10 cellular contexts compared by ENCODE assay signal in genomic region chr4:8035371-8035780, GRCh38.
A peak's percentile ranks its signal among the peaks of the same experiment; 100 is the strongest.
DNase-seq lines count a peak whose midpoint lies in the region; ATAC-seq lines count a peak whose summit lies in the region.
"Had no signal": no experiment of that assay in that cellular context is flagged by ENCODE, and none has a peak within 500 bp of the region (broad histone marks: within the 10 kb centered on the region; RNA-seq: fewer than 3 reads in every experiment).

No MANE protein-coding gene starts in this region.

- H3K4me3 Mint-ChIP-seq in activated CD4-positive, alpha-beta T cell treated with anti-CD3 and anti-CD28 coated beads, Interleukin-2, amount 10 ng/mL, durations not matched to agents 7 days and 5 days = no peak overlapping the region
- H3K4me3 Mint-ChIP-seq in stimulated activated naive CD8-positive, alpha-beta T cell treated with anti-CD3 and anti-CD28 coated beads, Interleukin-15, Interleukin-2, amounts not matched to agents 100 ng/mL and 50 ng/mL, for 24 hours = no peak overlapping the region

- H3K36me3 Mint-ChIP-seq in activated CD4-positive, alpha-beta T cell treated with anti-CD3 and anti-CD28 coated beads, Interleukin-2, amount 10 ng/mL, durations not matched to agents 7 days and 5 days (ENCODE audit: low read depth) = no peaks in the 10 kb centered on the region
- no peaks in the 10 kb centered on the region for H3K36me3 Mint-ChIP-seq in stimulated activated naive CD8-positive, alpha-beta T cell treated with anti-CD3 and anti-CD28 coated beads, Interleukin-15, Interleukin-2, amounts not matched to agents 100 ng/mL and 50 ng/mL, for 24 hours (ENCODE audit: low read depth)

- CTCF ChIA-PET in activated CD4-positive, alpha-beta T cell treated with anti-CD3 and anti-CD28 coated beads, Interleukin-2, amount 10 ng/mL, durations not matched to agents 7 days and 5 days (lab: Charles Lee) = interaction anchor here (0.6 kb wide), 1 partner anchor 730 kb away, joined by 5 read pairs; no protein-coding TSS in a partner anchor

- peak; percentile 10 for DNase-seq in activated CD4-positive, alpha-beta T cell treated with anti-CD3 and anti-CD28 coated beads, Interleukin-2, amount 10 ng/mL, durations not matched to agents 7 days and 5 days
- no peak for DNase-seq in activated CD4-positive, alpha-beta T cell treated with anti-CD3 and anti-CD28 coated beads for 4 hours
- DNase-seq in NCI-H345 treated with DMSO at 0.1 percent for 48 hours (lab: John Stamatoyannopoulos, UW; ENCODE audit: unreplicated experiment) (peak; percentile 74), dedifferentiated amniotic fluid mesenchymal stem cell (ENCODE audit: extremely low spot score) (peak; percentile 15), left lobe of liver (ENCODE audit: low spot score) (no peak), DMS 273 treated with DMSO at 0.1 percent for 48 hours (lab: John Stamatoyannopoulos, UW) (no peak)
- DNase-seq: BE2C, NCI-H1694 had no signal

- ATAC-seq in GM19035 (IDR thresholded peaks at IDR 0.05; ENCODE audit: unreplicated experiment) (no peak), left lobe of liver (no peak)

- POLR2A ChIA-PET in activated CD4-positive, alpha-beta T cell treated with anti-CD3 and anti-CD28 coated beads, Interleukin-2, amount 10 ng/mL, durations not matched to agents 7 days and 5 days (lab: Charles Lee) = no interaction called here

- no peak overlapping the region for H3K27ac Mint-ChIP-seq in activated CD4-positive, alpha-beta T cell treated with anti-CD3 and anti-CD28 coated beads, Interleukin-2, amount 10 ng/mL, durations not matched to agents 7 days and 5 days
- peak overlapping the region; percentile 34 for H3K27ac Mint-ChIP-seq in stimulated activated naive CD8-positive, alpha-beta T cell treated with anti-CD3 and anti-CD28 coated beads, Interleukin-15, Interleukin-2, amounts not matched to agents 100 ng/mL and 50 ng/mL, for 24 hours

- peaks cover 11% of the 10 kb centered on the region for H3K4me1 Mint-ChIP-seq in activated CD4-positive, alpha-beta T cell treated with anti-CD3 and anti-CD28 coated beads, Interleukin-2, amount 10 ng/mL, durations not matched to agents 7 days and 5 days
- H3K4me1 Mint-ChIP-seq in stimulated activated naive CD8-positive, alpha-beta T cell treated with anti-CD3 and anti-CD28 coated beads, Interleukin-15, Interleukin-2, amounts not matched to agents 100 ng/mL and 50 ng/mL, for 24 hours (ENCODE audit: low read depth) = peaks cover 11% of the 10 kb centered on the region

- no peaks in the 10 kb centered on the region for H3K9me3 Mint-ChIP-seq in activated CD4-positive, alpha-beta T cell treated with anti-CD3 and anti-CD28 coated beads, Interleukin-2, amount 10 ng/mL, durations not matched to agents 7 days and 5 days
- H3K9me3 Mint-ChIP-seq in stimulated activated naive CD8-positive, alpha-beta T cell treated with anti-CD3 and anti-CD28 coated beads, Interleukin-15, Interleukin-2, amounts not matched to agents 100 ng/mL and 50 ng/mL, for 24 hours = no peaks in the 10 kb centered on the region

- H3K27me3 Mint-ChIP-seq in activated CD4-positive, alpha-beta T cell treated with anti-CD3 and anti-CD28 coated beads, Interleukin-2, amount 10 ng/mL, durations not matched to agents 7 days and 5 days = peaks cover 8% of the 10 kb centered on the region
- no peaks in the 10 kb centered on the region for H3K27me3 Mint-ChIP-seq in stimulated activated naive CD8-positive, alpha-beta T cell treated with anti-CD3 and anti-CD28 coated beads, Interleukin-15, Interleukin-2, amounts not matched to agents 100 ng/mL and 50 ng/mL, for 24 hours

Comparison
In these comparisons a context has a peak if more than half of its experiments do, and no peak if none do; other contexts are left out.
1. DNase-seq: peak in activated CD4-positive, alpha-beta T cell treated with anti-CD3 and anti-CD28 coated beads, Interleukin-2, amount 10 ng/mL, durations not matched to agents 7 days and 5 days (single experiment), NCI-H345 treated with DMSO at 0.1 percent for 48 hours (single experiment) and dedifferentiated amniotic fluid mesenchymal stem cell (single experiment); none in activated CD4-positive, alpha-beta T cell treated with anti-CD3 and anti-CD28 coated beads for 4 hours (0 of 2), left lobe of liver (single experiment) and DMS 273 treated with DMSO at 0.1 percent for 48 hours (single experiment).